Comparison of ENCODE assay signal across 27 cellular contexts in the genomic region with DNA sequence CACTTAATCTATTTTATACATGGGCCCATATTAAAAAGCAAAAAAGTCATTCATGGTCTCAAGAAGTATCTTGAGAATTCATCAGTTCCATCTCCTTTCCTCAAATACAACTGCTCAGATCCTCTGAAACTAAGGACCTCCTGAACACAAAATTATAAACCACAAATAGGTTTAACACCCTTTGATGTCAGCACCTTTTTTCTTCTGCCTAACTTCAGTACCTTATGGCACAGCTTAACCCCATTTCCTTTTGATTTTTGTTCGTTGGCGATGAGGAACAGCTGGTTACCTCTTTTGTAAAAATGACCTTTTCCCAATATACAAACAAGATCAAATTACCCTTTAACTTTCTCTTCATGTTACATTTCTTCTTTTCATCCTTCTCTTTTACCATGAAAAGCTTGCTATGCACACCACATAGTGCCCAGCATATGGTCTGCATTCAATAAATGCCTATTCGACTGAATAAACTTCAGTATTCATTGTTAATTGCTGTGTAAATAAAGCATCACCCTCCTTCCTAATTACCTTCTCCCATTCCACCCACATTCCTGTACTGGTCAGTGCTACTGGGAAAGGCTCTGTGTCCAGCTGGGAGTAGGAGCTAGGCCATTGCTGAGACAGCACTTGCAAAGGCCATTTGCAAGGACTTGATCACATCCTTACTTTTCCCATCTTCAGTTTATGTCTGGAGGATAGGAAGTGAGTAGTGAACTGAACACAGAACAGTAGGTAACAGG.
DNase-seq lines count a peak whose midpoint lies in the region; ATAC-seq and TF ChIP-seq lines count a peak whose summit lies in the region.
"Had no signal": no experiment of that assay in that cellular context is flagged by ENCODE, and none has a peak within 500 bp of the region (broad histone marks: within the 10 kb centered on the region; RNA-seq: fewer than 3 reads in every experiment).

No MANE protein-coding gene starts in this region.

- no peak overlapping the region for H4K8ac ChIP-seq in mesendoderm (ENCODE audit: low read depth, low read length)

- no peak overlapping the region for H2BK5ac ChIP-seq in mesendoderm (ENCODE audit: low read length)

- no peak overlapping the region for H3K4me2 ChIP-seq in mesendoderm (ENCODE audit: low read length)
- H3K4me2 ChIP-seq: hepatocyte, PC-9 had no signal

- H2BK120ac ChIP-seq in mesendoderm (ENCODE audit: low read depth, low read length), result no peak overlapping the region

- H3K4ac ChIP-seq in mesendoderm (ENCODE audit: low read depth, low read length), result no peak overlapping the region

- DNase-seq in ACHN (peak; percentile 10), WTC11 (ENCODE audit: low spot score) (no peak), mesendoderm (peak; percentile 42), cortex of kidney (lab: John Stamatoyannopoulos, UW) (no peak), SKM-1 (lab: John Stamatoyannopoulos, UW; ENCODE audit: unreplicated experiment) (no peak), CD1c-positive myeloid dendritic cell (ENCODE audit: extremely low spot score) (no peak)
- DNase-seq: activated CD4-positive, alpha-beta T cell treated with anti-CD3 and anti-CD28 coated beads, Interleukin-2, amount 50 U/mL, for 1 hour; activated CD8-positive, alpha-beta memory T cell treated with anti-CD3 and anti-CD28 coated beads, Interleukin-2, amount 50 U/mL, for 48 hours; activated effector memory CD4-positive, alpha-beta T cell treated with Interleukin-2 at 50 U/mL for 16 hours; CD8-positive, alpha-beta memory T cell; dermis blood vessel endothelial cell; Karpas-422; lower lobe of right lung; naive B cell; NCI-H1092 treated with DMSO at 0.1 percent for 48 hours; NCI-H82; posterior cingulate gyrus; stimulated activated CD4-positive, alpha-beta T cell treated with anti-CD3 and anti-CD28 coated beads, Interleukin-2, amount 100 ng/mL, for 24 hours; stimulated activated naive B cell treated with anti-CD40 and anti-IgM and Interleukin-4, amounts not matched to agents 10 μg/mL and 1 μg/mL and 100 μg/mL, for 72 hours; T-helper 17 cell; thyroid gland had no signal

- POLR2A ChIA-PET in HEK293 (lab: Yijun Ruan, JAX) (no interaction called here), WTC11 (lab: Charles Lee) (no interaction called here)

- no peaks in the 10 kb centered on the region for H3K27me3 ChIP-seq in mesendoderm (ENCODE audit: insufficient read depth, low read length, poor library complexity)
- H3K27me3 ChIP-seq: SJSA1, thyroid gland had no signal

- no peak overlapping the region for H3K18ac ChIP-seq in mesendoderm (ENCODE audit: low read length)

- CTCF ChIA-PET in HEK293 (lab: Yijun Ruan, JAX), result interaction anchor here (0.6 kb wide), 1 partner anchor 1022 kb away, joined by 3 read pairs; no protein-coding TSS in a partner anchor
- CTCF ChIA-PET in WTC11 (lab: Charles Lee), result no interaction called here

- no peaks in the 10 kb centered on the region for H3K36me3 ChIP-seq in HEK293 (ENCODE audit: control insufficient read depth in 2 of 2, insufficient read depth in 1 of 2, low read length in 2 of 2)
- H3K36me3 ChIP-seq in mesendoderm (ENCODE audit: control insufficient read depth, insufficient read depth, low read length), result no peaks in the 10 kb centered on the region
- H3K36me3 ChIP-seq: lower lobe of right lung, SJSA1, thyroid gland had no signal

- no CpG with 5 or more reads among the region's 3 CpGs for WGBS in mesendoderm (ENCODE audit: extremely low coverage, insufficient coverage, low lambda C conversion rate)

- no peaks in the 10 kb centered on the region for H3K9me3 Mint-ChIP-seq in WTC11
- H3K9me3 Mint-ChIP-seq: CD8-positive, alpha-beta memory T cell; stimulated activated naive B cell treated with anti-CD40 and anti-IgM and Interleukin-4, amounts not matched to agents 10 μg/mL and 1 μg/mL and 100 μg/mL, for 72 hours had no signal

- H3K79me1 ChIP-seq in mesendoderm (ENCODE audit: low read length), result no peaks in the 10 kb centered on the region

- peaks cover 9% of the 10 kb centered on the region for H3K27me3 Mint-ChIP-seq in WTC11 (ENCODE audit: low read depth)

- no peak overlapping the region for H4K5ac ChIP-seq in mesendoderm (ENCODE audit: low read length)

- no peaks in the 10 kb centered on the region for H3K79me2 ChIP-seq in mesendoderm (ENCODE audit: control insufficient read depth, insufficient read depth, low read length)
- H3K79me2 ChIP-seq: hepatocyte had no signal

- no peak overlapping the region for H3K56ac ChIP-seq in mesendoderm (ENCODE audit: low read length)

- H3K9me3 ChIP-seq in HEK293 (ENCODE audit: control insufficient read depth, insufficient read depth, low read depth, low read length), result no peaks in the 10 kb centered on the region
- H3K9me3 ChIP-seq: lower lobe of right lung, SJSA1, thyroid gland had no signal

- no peak overlapping the region for H3K23ac ChIP-seq in mesendoderm (ENCODE audit: low read length)

- no peak overlapping the region for H3K4me3 Mint-ChIP-seq in WTC11
- H3K4me3 Mint-ChIP-seq: CD8-positive, alpha-beta memory T cell; naive B cell; stimulated activated naive B cell treated with anti-CD40 and anti-IgM and Interleukin-4, amounts not matched to agents 10 μg/mL and 1 μg/mL and 100 μg/mL, for 72 hours; T-helper 17 cell had no signal

- H3K4me1 ChIP-seq in HEK293 (ENCODE audit: control insufficient read depth, insufficient read depth, low read length) (peaks cover 7% of the 10 kb centered on the region), mesendoderm (ENCODE audit: control insufficient read depth, low read depth, low read length) (peaks cover 11% of the 10 kb centered on the region)
- H3K4me1 ChIP-seq: thyroid gland had no signal

- H3K27ac Mint-ChIP-seq in WTC11, result no peak overlapping the region
- H3K27ac Mint-ChIP-seq: CD8-positive, alpha-beta memory T cell; naive B cell; stimulated activated naive B cell treated with anti-CD40 and anti-IgM and Interleukin-4, amounts not matched to agents 10 μg/mL and 1 μg/mL and 100 μg/mL, for 72 hours; T-helper 17 cell had no signal

- ATAC-seq in WTC11, result peak; percentile 58; the same call in 1 of the 2 replicates
- ATAC-seq: HCT116; lower lobe of right lung; stimulated activated naive B cell treated with anti-CD40 and anti-IgM and Interleukin-4, amounts not matched to agents 10 μg/mL and 1 μg/mL and 100 μg/mL, for 72 hours; T-helper 17 cell had no signal

- no peak overlapping the region for H2BK15ac ChIP-seq in mesendoderm (replicated peaks; ENCODE audit: low read depth)

- H3K27ac ChIP-seq in HEK293 (ENCODE audit: extremely low read depth, low read depth, low read length) (no peak overlapping the region), mesendoderm (ENCODE audit: low read depth, low read length) (no peak overlapping the region)
- H3K27ac ChIP-seq: hepatocyte, lower lobe of right lung, PC-9, SJSA1, thyroid gland, VCaP had no signal

- H3K9ac ChIP-seq in mesendoderm (ENCODE audit: low read length), result no peak overlapping the region

- in situ Hi-C loops in ACHN (cut with HindIII; ENCODE audit: low pct_ligation_motif_present, low pct_unique_long_range_greater_than_20kb, low sequenced_read_pairs), result no loop called here

- no peaks in the 10 kb centered on the region for H3K36me3 Mint-ChIP-seq in WTC11
- H3K36me3 Mint-ChIP-seq: CD8-positive, alpha-beta memory T cell; naive B cell; stimulated activated naive B cell treated with anti-CD40 and anti-IgM and Interleukin-4, amounts not matched to agents 10 μg/mL and 1 μg/mL and 100 μg/mL, for 72 hours had no signal

- TF ChIP-seq CTCF in HEK293 (tag by site-specific recombination; IDR thresholded peaks at IDR 0.05) (no peak), WTC11 (IDR thresholded peaks at IDR 0.05) (no peak)

- peaks cover 25% of the 10 kb centered on the region for H3K4me1 Mint-ChIP-seq in WTC11
- H3K4me1 Mint-ChIP-seq: naive B cell; stimulated activated naive B cell treated with anti-CD40 and anti-IgM and Interleukin-4, amounts not matched to agents 10 μg/mL and 1 μg/mL and 100 μg/mL, for 72 hours had no signal

- H2AK5ac ChIP-seq in mesendoderm (ENCODE audit: low read length), result no peak overlapping the region

- no peak overlapping the region for H3K4me3 ChIP-seq in HEK293 (ENCODE audit: low read depth, low read length)
- no peak overlapping the region for H3K4me3 ChIP-seq in mesendoderm (ENCODE audit: low read length)
- H3K4me3 ChIP-seq: hepatocyte, lower lobe of right lung, PC-9, SJSA1, thyroid gland had no signal

TF ChIP-seq in HEK293, 187 proteins besides CTCF, POLR2A, EP300 and RAD21 (continues in another document):
- TF ChIP-seq ZNF677 (tag by site-specific recombination; IDR thresholded peaks at IDR 0.05), result no peak
- TF ChIP-seq, protein P1, sequence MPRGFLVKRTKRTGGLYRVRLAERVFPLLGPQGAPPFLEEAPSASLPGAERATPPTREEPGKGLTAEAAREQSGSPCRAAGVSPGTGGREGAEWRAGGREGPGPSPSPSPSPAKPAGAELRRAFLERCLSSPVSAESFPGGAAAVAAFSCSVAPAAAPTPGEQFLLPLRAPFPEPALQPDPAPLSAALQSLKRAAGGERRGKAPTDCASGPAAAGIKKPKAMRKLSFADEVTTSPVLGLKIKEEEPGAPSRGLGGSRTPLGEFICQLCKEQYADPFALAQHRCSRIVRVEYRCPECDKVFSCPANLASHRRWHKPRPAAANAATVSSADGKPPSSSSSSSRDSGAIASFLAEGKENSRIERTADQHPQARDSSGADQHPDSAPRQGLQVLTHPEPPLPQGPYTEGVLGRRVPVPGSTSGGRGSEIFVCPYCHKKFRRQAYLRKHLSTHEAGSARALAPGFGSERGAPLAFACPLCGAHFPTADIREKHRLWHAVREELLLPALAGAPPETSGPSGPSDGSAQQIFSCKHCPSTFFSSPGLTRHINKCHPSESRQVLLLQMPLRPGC (tag by site-specific recombination; IDR thresholded peaks at IDR 0.05), result 0 out of 2 replicates have a peak, but pooled peaks have one; percentile 20

TF ChIP-seq in WTC11, 78 proteins besides CTCF, POLR2A, EP300 and RAD21 (continues in another document):
- TF ChIP-seq SMAD4 (CRISPR knock-in tag; IDR thresholded peaks at IDR 0.05) (no peak), NFATC4 (CRISPR knock-in tag; IDR thresholded peaks at IDR 0.05) (no peak), HMGA2 (CRISPR knock-in tag; IDR thresholded peaks at IDR 0.05) (no peak)

Comparison
In these comparisons a context has a peak if more than half of its experiments do, and no peak if none do; other contexts are left out.
1. DNase-seq: peak in ACHN (single experiment) and mesendoderm (single experiment); none in WTC11 (single experiment), cortex of kidney (single experiment), SKM-1 (single experiment) and CD1c-positive myeloid dendritic cell (single experiment).